15 cellular contexts compared by ENCODE assay signal in the genomic region with DNA sequence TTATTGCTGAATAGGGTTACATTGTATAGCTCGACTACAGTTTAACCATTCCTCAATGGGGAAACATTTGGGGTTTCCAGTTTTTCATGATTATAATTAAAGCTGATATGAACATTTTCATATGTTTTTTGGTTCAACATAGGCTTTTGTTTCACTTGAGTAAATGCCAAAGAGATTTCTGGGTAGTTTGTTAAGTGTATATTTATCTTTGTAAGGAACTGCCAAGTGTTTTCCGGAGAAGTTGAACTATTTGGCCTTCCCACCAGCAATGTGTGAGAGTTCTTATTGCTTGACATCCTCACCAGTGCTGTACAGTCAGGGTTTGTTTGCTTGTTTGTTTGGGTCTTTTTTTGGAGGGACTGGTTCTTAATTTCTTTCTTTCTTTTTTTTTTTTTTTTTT.
DNase-seq lines count a peak whose midpoint lies in the region; TF ChIP-seq lines count a peak whose summit lies in the region.
"Had no signal": no experiment of that assay in that cellular context is flagged by ENCODE, and none has a peak within 500 bp of the region (broad histone marks: within the 10 kb centered on the region; RNA-seq: fewer than 3 reads in every experiment).

No MANE protein-coding gene starts in this region.

- no peaks in the 10 kb centered on the region for H3K36me3 Mint-ChIP-seq in osteocyte (ENCODE audit: unreplicated experiment)
- H3K36me3 Mint-ChIP-seq: activated naive CD4-positive, alpha-beta T cell treated with anti-CD3 and anti-CD28 coated beads, Interleukin-2, amount 50 U/mL, for 72 hours; IgD-negative memory B cell; T-cell had no signal

- TF ChIP-seq EP300 in transverse colon (IDR thresholded peaks at IDR 0.05; ENCODE audit: low read depth) = no peak

- H3K4me3 Mint-ChIP-seq in osteocyte (ENCODE audit: unreplicated experiment) = peak overlapping the region; percentile 6
- H3K4me3 Mint-ChIP-seq: IgD-negative memory B cell, T-cell had no signal

- H3K27me3 ChIP-seq in transverse colon = no peaks in the 10 kb centered on the region
- H3K27me3 ChIP-seq: testis had no signal

- H3K4me1 ChIP-seq in transverse colon = peaks cover 0 to 20% (median 0%) of the 10 kb centered on the region in 4 donors

- peaks cover 24% of the 10 kb centered on the region for H3K4me1 Mint-ChIP-seq in osteocyte (ENCODE audit: unreplicated experiment)

- peaks cover 5% of the 10 kb centered on the region for H3K27me3 Mint-ChIP-seq in osteocyte (ENCODE audit: unreplicated experiment)

- TF ChIP-seq POLR2A in transverse colon (IDR thresholded peaks at IDR 0.05) = no peak

- H3K27ac ChIP-seq in transverse colon = no peak overlapping the region

- no peak overlapping the region for H3K27ac Mint-ChIP-seq in osteocyte (ENCODE audit: unreplicated experiment)
- H3K27ac Mint-ChIP-seq: activated naive CD4-positive, alpha-beta T cell treated with anti-CD3 and anti-CD28 coated beads, Interleukin-2, amount 50 U/mL, for 72 hours; T-cell had no signal

- in situ Hi-C loops in transverse colon (cut with MboI; ENCODE audit: low pct_ligation_motif_present in 1 of 4, low pct_unique_long_range_greater_than_20kb in 1 of 4, low sequenced_read_pairs in 3 of 4) = no loop called here

- no peak for TF ChIP-seq CTCF in AG09319 (IDR thresholded peaks at IDR 0.05; ENCODE audit: low read depth, low read length)
- TF ChIP-seq CTCF in osteocyte (IDR thresholded peaks at IDR 0.05) = no peak
- TF ChIP-seq CTCF in transverse colon (IDR thresholded peaks at IDR 0.05) = no peak

- no peaks in the 10 kb centered on the region for H3K9me3 ChIP-seq in transverse colon
- H3K9me3 ChIP-seq: testis had no signal

- no peaks in the 10 kb centered on the region for H3K9me3 Mint-ChIP-seq in osteocyte (ENCODE audit: unreplicated experiment)
- H3K9me3 Mint-ChIP-seq: activated naive CD4-positive, alpha-beta T cell treated with anti-CD3 and anti-CD28 coated beads, Interleukin-2, amount 50 U/mL, for 72 hours; T-cell had no signal

- H3K36me3 ChIP-seq in transverse colon = no peaks in the 10 kb centered on the region

- WGBS in transverse colon (ENCODE audit: low coverage in 1 of 2), 2 donors = 56 to 57% methylated on average over 2 of the region's 2 CpGs

- intact Hi-C loops in transverse colon (cut with DNase I; ENCODE audit: low total_unique reads) = no loop called here

- DNase-seq in AG09319 (ENCODE audit: extremely low read depth, low read depth) (peak; percentile 76), NCI-H226 (peak; percentile 34), fibroblast of gingiva (ENCODE audit: low read depth) (peak; percentile 78), osteocyte (ENCODE audit: extremely low spot score, unreplicated experiment) (no peak), transverse colon (no peak), HK-2 (ENCODE audit: unreplicated experiment) (no peak), NCI-H2107 treated with DMSO at 0.1 percent for 48 hours (lab: John Stamatoyannopoulos, UW; ENCODE audit: unreplicated experiment) (no peak), NCI-H1092 treated with DMSO at 0.1 percent for 48 hours (lab: John Stamatoyannopoulos, UW) (no peak)
- DNase-seq: activated CD4-positive, CD25-positive, alpha-beta regulatory T cell; hypothalamus; NCI-H510A; T-cell had no signal

- no peak overlapping the region for H3K4me3 ChIP-seq in transverse colon
- H3K4me3 ChIP-seq: testis had no signal

Comparison
In these comparisons a context has a peak if more than half of its experiments do, and no peak if none do; other contexts are left out.
1. DNase-seq: peak in AG09319 (single experiment), NCI-H226 (single experiment) and fibroblast of gingiva (single experiment); none in osteocyte (single experiment), transverse colon (single experiment), HK-2 (single experiment), NCI-H2107 treated with DMSO at 0.1 percent for 48 hours (single experiment) and NCI-H1092 treated with DMSO at 0.1 percent for 48 hours (single experiment).